ENCODE assay signal across 27 cellular contexts in the genomic region with DNA sequence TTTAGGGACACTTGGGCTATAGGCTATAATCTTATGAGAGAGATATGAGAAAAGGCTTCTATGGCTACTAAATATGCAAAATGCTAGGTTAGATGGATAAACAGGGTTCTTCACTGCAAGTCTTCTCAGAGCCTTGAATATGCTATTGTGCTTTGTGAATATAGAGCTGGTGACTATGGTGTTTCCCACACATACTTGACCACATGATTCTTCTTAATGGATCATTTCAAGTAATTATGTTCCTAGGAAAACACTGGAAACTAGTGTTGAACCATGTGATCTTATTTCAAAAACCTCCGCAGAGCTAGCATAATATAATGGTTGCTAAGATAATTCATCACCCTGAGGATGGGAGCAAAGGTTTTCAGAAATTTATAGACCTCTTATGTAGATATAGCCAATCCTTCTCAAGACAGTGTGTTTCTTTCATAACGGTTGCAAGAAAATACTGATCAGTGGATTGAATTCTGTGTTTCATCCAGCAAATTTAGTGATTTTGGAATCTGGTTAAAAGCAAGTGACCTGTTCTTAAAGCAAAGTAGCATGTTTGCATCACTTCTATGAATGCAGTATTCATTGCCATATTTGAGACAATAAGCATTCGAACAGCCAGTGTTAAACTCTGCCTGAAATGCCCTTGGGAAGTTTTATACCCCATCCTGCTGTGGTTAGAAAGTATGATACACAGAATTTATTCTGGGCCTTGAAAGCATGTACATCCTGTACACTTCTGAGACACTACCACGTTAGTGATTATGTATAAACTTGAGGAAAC.
"Had no signal": no experiment of that assay in that cellular context is flagged by ENCODE, and none has a peak within 500 bp of the region (broad histone marks: within the 10 kb centered on the region; RNA-seq: fewer than 3 reads in every experiment).

No MANE protein-coding gene starts in this region.

- H3K27ac Mint-ChIP-seq: activated B cell treated with CpG ODN at 0.5 μM for 24 hours; activated CD4-positive, alpha-beta T cell treated with anti-CD3 and anti-CD28 coated beads, Interleukin-2, amount 10 ng/mL, durations not matched to agents 24 days and 14 days; activated CD8-positive, alpha-beta memory T cell treated with anti-CD3 and anti-CD28 coated beads, Interleukin-2, amount 10 ng/mL, durations not matched to agents 7 days and 5 days; activated naive CD4-positive, alpha-beta T cell treated with anti-CD3 and anti-CD28 coated beads for 36 hours; activated naive CD8-positive, alpha-beta T cell treated with anti-CD3 and anti-CD28 coated beads for 36 hours; activated T-helper 17 cell treated with anti-CD3 and anti-CD28 coated beads, Interleukin-2, amount 50 U/mL, for 72 hours; IgD-negative memory B cell; T-cell had no signal

- DNase-seq: activated B cell treated with CpG ODN at 0.5 μM for 24 hours; activated CD4-positive, alpha-beta T cell treated with anti-CD3 and anti-CD28 coated beads for 1 hour; activated CD4-positive, alpha-beta T cell treated with anti-CD3 and anti-CD28 coated beads, Interleukin-2, amount 50 U/mL, for 48 hours; activated CD8-positive, alpha-beta memory T cell treated with anti-CD3 and anti-CD28 coated beads, Interleukin-2, amount 10 ng/mL, durations not matched to agents 7 days and 5 days; activated gamma-delta T cell; activated naive CD4-positive, alpha-beta T cell treated with anti-CD3 and anti-CD28 coated beads for 36 hours; activated naive CD8-positive, alpha-beta T cell treated with anti-CD3 and anti-CD28 coated beads for 36 hours; activated T-cell treated with anti-CD3 and anti-CD28 coated beads, Interleukin-2, amount 50 U/mL, for 48 hours; cerebellar nuclear complex; KG1; NCI-H1092; NCI-H1436; NCI-H1694 treated with DMSO at 0.1 percent for 48 hours; NCI-H2081; NCI-H2171; NCI-H345; NCI-H510A treated with DMSO at 0.1 percent for 48 hours; NCI-H69; SIG-M5; T-cell; T-helper 2 cell; T1000 had no signal

- H3K4me3 Mint-ChIP-seq: activated B cell treated with CpG ODN at 0.5 μM for 24 hours; activated CD4-positive, alpha-beta T cell treated with anti-CD3 and anti-CD28 coated beads, Interleukin-2, amount 10 ng/mL, durations not matched to agents 24 days and 14 days; activated CD8-positive, alpha-beta memory T cell treated with anti-CD3 and anti-CD28 coated beads, Interleukin-2, amount 10 ng/mL, durations not matched to agents 7 days and 5 days; activated naive CD4-positive, alpha-beta T cell treated with anti-CD3 and anti-CD28 coated beads for 36 hours; activated naive CD8-positive, alpha-beta T cell treated with anti-CD3 and anti-CD28 coated beads for 36 hours; activated T-helper 17 cell treated with anti-CD3 and anti-CD28 coated beads, Interleukin-2, amount 50 U/mL, for 72 hours; IgD-negative memory B cell; T-cell had no signal

- FAIRE-seq: TTC549 had no signal

- H3K27ac ChIP-seq: SK-N-MC had no signal

- H3K27me3 Mint-ChIP-seq: activated B cell treated with CpG ODN at 0.5 μM for 24 hours; activated CD4-positive, alpha-beta T cell treated with anti-CD3 and anti-CD28 coated beads, Interleukin-2, amount 10 ng/mL, durations not matched to agents 24 days and 14 days; activated CD8-positive, alpha-beta memory T cell treated with anti-CD3 and anti-CD28 coated beads, Interleukin-2, amount 10 ng/mL, durations not matched to agents 7 days and 5 days; activated naive CD8-positive, alpha-beta T cell treated with anti-CD3 and anti-CD28 coated beads for 36 hours; activated T-helper 17 cell treated with anti-CD3 and anti-CD28 coated beads, Interleukin-2, amount 50 U/mL, for 72 hours; IgD-negative memory B cell; T-cell had no signal

- H3K4me3 ChIP-seq: SK-N-MC had no signal

- H3K9me3 Mint-ChIP-seq: activated B cell treated with CpG ODN at 0.5 μM for 24 hours; activated CD4-positive, alpha-beta T cell treated with anti-CD3 and anti-CD28 coated beads, Interleukin-2, amount 10 ng/mL, durations not matched to agents 24 days and 14 days; activated naive CD8-positive, alpha-beta T cell treated with anti-CD3 and anti-CD28 coated beads for 36 hours; activated T-helper 17 cell treated with anti-CD3 and anti-CD28 coated beads, Interleukin-2, amount 50 U/mL, for 72 hours had no signal

- H3K36me3 Mint-ChIP-seq: activated CD8-positive, alpha-beta memory T cell treated with anti-CD3 and anti-CD28 coated beads, Interleukin-2, amount 10 ng/mL, durations not matched to agents 7 days and 5 days; activated naive CD8-positive, alpha-beta T cell treated with anti-CD3 and anti-CD28 coated beads for 36 hours; IgD-negative memory B cell; T-cell had no signal

- H3K4me1 Mint-ChIP-seq: activated B cell treated with CpG ODN at 0.5 μM for 24 hours; activated CD4-positive, alpha-beta T cell treated with anti-CD3 and anti-CD28 coated beads, Interleukin-2, amount 10 ng/mL, durations not matched to agents 24 days and 14 days; activated CD8-positive, alpha-beta memory T cell treated with anti-CD3 and anti-CD28 coated beads, Interleukin-2, amount 10 ng/mL, durations not matched to agents 7 days and 5 days; activated naive CD8-positive, alpha-beta T cell treated with anti-CD3 and anti-CD28 coated beads for 36 hours; activated T-helper 17 cell treated with anti-CD3 and anti-CD28 coated beads, Interleukin-2, amount 50 U/mL, for 72 hours; IgD-negative memory B cell; T-cell had no signal
